Comparison of ENCODE assay signal across 8 cellular contexts in the genomic region with DNA sequence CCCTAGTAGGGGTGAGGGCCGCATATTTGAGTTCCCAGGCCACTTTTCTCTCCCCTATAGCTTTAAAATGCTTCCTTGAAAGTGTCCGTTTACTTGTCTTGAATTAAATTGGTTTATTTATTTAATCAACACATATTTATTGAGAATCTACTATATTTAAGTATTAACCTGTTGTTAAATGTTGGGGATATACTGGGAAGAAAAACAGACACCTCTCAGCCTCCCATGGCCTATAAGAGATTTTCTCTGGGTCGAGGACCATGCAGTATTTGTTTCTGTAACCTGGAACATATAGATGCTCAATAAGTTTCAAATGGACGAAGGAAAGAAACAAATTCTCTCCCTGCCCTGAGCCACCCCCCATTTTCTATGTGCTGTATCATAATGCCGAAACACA.
DNase-seq lines count a peak whose midpoint lies in the region; ATAC-seq and TF ChIP-seq lines count a peak whose summit lies in the region.

No MANE protein-coding gene starts in this region.

- H3K36me3 Mint-ChIP-seq in MCF 10A (ENCODE audit: insufficient read depth, unreplicated experiment): no peaks in the 10 kb centered on the region

- H3K4me3 ChIP-seq in heart right ventricle: peak overlapping the region in 9 of 10 donors; percentile 45 to 93 (median 59)
- peak overlapping the region; percentile 79 to 80 for H3K4me3 ChIP-seq in muscle layer of duodenum (ENCODE audit: low read depth in 1 of 2, low read length in 2 of 2)
- H3K4me3 ChIP-seq in urinary bladder (ENCODE audit: low read depth, low read length): peak overlapping the region; percentile 55

- H3K27me3 ChIP-seq in heart right ventricle (peaks cover 0 to 15% (median 8%) of the 10 kb centered on the region in 7 donors), muscle layer of duodenum (ENCODE audit: low read depth, low read length) (no peaks in the 10 kb centered on the region)

- H3K27ac ChIP-seq in heart right ventricle (peak overlapping the region in 9 of 10 donors; percentile 22 to 77 (median 65)), muscle layer of duodenum (ENCODE audit: low read length) (no peak overlapping the region), urinary bladder (ENCODE audit: low read depth) (no peak overlapping the region)

- peaks cover 9% of the 10 kb centered on the region for H3K4me1 Mint-ChIP-seq in MCF 10A (ENCODE audit: insufficient read depth, unreplicated experiment)

- intact Hi-C loops in heart right ventricle (cut with DNase I): loop anchor here in 2 of 10 donors (10.0 kb wide), 2 partner anchors 102 to 142 kb away; partner anchors contain the start of gene INSIG2 (in 1 of the 2)
- intact Hi-C loops in Right ventricle myocardium superior (cut with DNase I): no loop called here
- intact Hi-C loops in MCF 10A (cut with micrococcal nuclease): loop anchor here (5.0 kb wide), 1 partner anchor 100 kb away; the partner anchor contains the start of gene INSIG2

- peak overlapping the region; percentile 95 for H3K27ac Mint-ChIP-seq in MCF 10A (ENCODE audit: low read depth, unreplicated experiment)

- CTCF ChIA-PET in MCF 10A (lab: Yijun Ruan, JAX): interaction anchor here (0.7 to 2.0 kb wide), 4 partner anchors 16 to 680 kb away, joined by 3 to 9 read pairs (median 4); no protein-coding TSS in a partner anchor

- DNase-seq in heart right ventricle: no peak
- DNase-seq in Right ventricle myocardium superior: no peak
- DNase-seq in MCF 10A (ENCODE audit: unreplicated experiment): no peak
- no peak for DNase-seq in NOMO-1 (lab: John Stamatoyannopoulos, UW; ENCODE audit: unreplicated experiment in 2 of 2)

- H3K9me3 Mint-ChIP-seq in MCF 10A (ENCODE audit: unreplicated experiment): no peaks in the 10 kb centered on the region

- peaks cover 10% of the 10 kb centered on the region for H3K27me3 Mint-ChIP-seq in MCF 10A (ENCODE audit: insufficient read depth, unreplicated experiment)

- H3K4me3 Mint-ChIP-seq in MCF 10A (ENCODE audit: unreplicated experiment): peak overlapping the region; percentile 91

- no peaks in the 10 kb centered on the region for H3K36me3 ChIP-seq in heart right ventricle
- H3K36me3 ChIP-seq in muscle layer of duodenum (ENCODE audit: control insufficient read depth in 1 of 2, insufficient read depth in 2 of 2, low read length in 2 of 2): no peaks in the 10 kb centered on the region
- no peaks in the 10 kb centered on the region for H3K36me3 ChIP-seq in urinary bladder (ENCODE audit: insufficient read depth)

- TSS peak; percentile 73 for BruUV-seq in MCF 10A (replicated peaks; lab: Mats Ljungman, UMichigan)

- TF ChIP-seq CTCF in heart right ventricle (IDR thresholded peaks at IDR 0.05): no peak
- TF ChIP-seq CTCF in MCF 10A (IDR thresholded peaks at IDR 0.05; ENCODE audit: unreplicated experiment): no peak

- peaks cover 0 to 14% (median 8%) of the 10 kb centered on the region in 9 donors for H3K4me1 ChIP-seq in heart right ventricle
- peaks cover 0 to 6% of the 10 kb centered on the region in 2 donors for H3K4me1 ChIP-seq in muscle layer of duodenum (ENCODE audit: control insufficient read depth in 1 of 2, insufficient read depth in 2 of 2, low read length in 2 of 2)
- H3K4me1 ChIP-seq in urinary bladder (ENCODE audit: insufficient read depth): no peaks in the 10 kb centered on the region

- WGBS in heart right ventricle, 2 donors: 80 to 90% methylated on average over 5 of the region's 5 CpGs
- 82% methylated on average over 5 of the region's 5 CpGs for WGBS in urinary bladder

- no peaks in the 10 kb centered on the region for H3K9me3 ChIP-seq in heart right ventricle
- H3K9me3 ChIP-seq in muscle layer of duodenum (ENCODE audit: control insufficient read depth in 1 of 2, low read length in 2 of 2): no peaks in the 10 kb centered on the region

- ATAC-seq in heart right ventricle: no peak
- ATAC-seq in Right ventricle myocardium superior (ENCODE audit: poor library complexity): no peak
- no peak for ATAC-seq in HG03139 (IDR thresholded peaks at IDR 0.05; ENCODE audit: unreplicated experiment)
- no peak for ATAC-seq in HG02678 (IDR thresholded peaks at IDR 0.05; ENCODE audit: unreplicated experiment)

- POLR2A ChIA-PET in MCF 10A (lab: Yijun Ruan, JAX): interaction anchor here (0.8 to 2.2 kb wide), 3 partner anchors 84 to 173 kb away, joined by 3 to 13 read pairs (median 6); partner anchors contain the start of genes CCDC93 and INSIG2

Comparison
In these comparisons a context has a peak if more than half of its experiments do, and no peak if none do; other contexts are left out.
1. H3K27ac ChIP-seq: peak in heart right ventricle (9 of 10); none in muscle layer of duodenum (single experiment) and urinary bladder (single experiment).
2. Peak in every context shown above with its lines, with median percentiles within 50 percentile points of each other: H3K4me3 ChIP-seq.